10 cellular contexts compared by ENCODE assay signal in the genomic region with DNA sequence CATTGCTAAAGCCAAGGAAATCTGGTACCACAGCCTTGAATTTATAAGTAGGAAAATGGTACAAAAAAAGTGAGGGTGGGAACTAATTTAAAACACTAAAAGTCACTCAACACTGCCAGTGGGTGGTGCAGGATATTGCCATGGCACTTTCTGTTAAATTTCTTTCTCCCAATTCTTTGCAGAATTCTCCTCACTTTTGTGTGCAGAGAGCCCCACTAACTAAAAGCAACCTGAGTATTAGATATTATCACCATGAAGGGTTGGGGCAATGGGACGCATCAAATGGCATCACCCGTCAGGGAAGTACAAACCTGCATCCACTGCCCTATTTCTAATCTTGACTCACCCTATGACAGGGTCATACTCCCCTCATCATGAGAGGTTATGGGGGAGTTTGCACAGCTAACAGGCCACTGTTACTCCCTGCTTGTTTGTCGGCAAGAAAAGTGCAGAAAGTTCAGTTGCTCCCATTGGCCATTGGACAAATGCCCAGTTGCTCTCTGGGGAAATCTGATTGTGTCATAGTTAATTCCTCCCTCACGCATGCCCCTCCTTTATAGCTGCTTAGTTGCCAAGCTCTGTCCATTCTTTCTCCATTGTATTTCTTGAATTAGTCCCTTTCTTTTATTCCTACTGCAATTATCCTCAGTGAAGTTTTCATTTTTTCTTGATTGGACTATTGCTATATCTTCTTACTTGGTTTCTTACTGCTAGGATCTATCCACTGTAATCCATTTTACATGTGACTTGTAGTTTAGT.
A peak's percentile ranks its signal among the peaks of the same experiment; 100 is the strongest.
DNase-seq lines count a peak whose midpoint lies in the region; ATAC-seq and TF ChIP-seq lines count a peak whose summit lies in the region.
"Had no signal": no experiment of that assay in that cellular context is flagged by ENCODE, and none has a peak within 500 bp of the region (broad histone marks: within the 10 kb centered on the region; RNA-seq: fewer than 3 reads in every experiment).

No MANE protein-coding gene starts in this region.

- TF ChIP-seq CTCF in HEK293 (tag by site-specific recombination; IDR thresholded peaks at IDR 0.05) (no peak), astrocyte of the spinal cord (IDR thresholded peaks at IDR 0.05; ENCODE audit: low read depth, low read length) (no peak)

- H3K4me1 ChIP-seq in HEK293 (ENCODE audit: control insufficient read depth, insufficient read depth, low read length) = peaks cover 14% of the 10 kb centered on the region

- CTCF ChIA-PET in HEK293 (lab: Yijun Ruan, JAX) = interaction anchor here (0.7 to 1.4 kb wide), 4 partner anchors 102 to 297 kb away, joined by 3 to 5 read pairs (median 4); no protein-coding TSS in a partner anchor

- no peak overlapping the region; the same call in 1 of the 2 replicates for H3K27ac ChIP-seq in HEK293 (ENCODE audit: extremely low read depth, low read depth, low read length)
- H3K27ac ChIP-seq: VCaP had no signal

- no peak for ATAC-seq in HG02981 (IDR thresholded peaks at IDR 0.05; ENCODE audit: unreplicated experiment)
- no peak for ATAC-seq in HG03520 (IDR thresholded peaks at IDR 0.05; ENCODE audit: unreplicated experiment)
- ATAC-seq in HG03159 (IDR thresholded peaks at IDR 0.05; ENCODE audit: unreplicated experiment) = no peak
- ATAC-seq in HG02884 (IDR thresholded peaks at IDR 0.05; ENCODE audit: unreplicated experiment) = no peak

- H3K4me3 ChIP-seq in HEK293 (ENCODE audit: low read depth, low read length) = no peak overlapping the region
- H3K4me3 ChIP-seq in astrocyte of the spinal cord (ENCODE audit: low read depth, low read length) = no peak overlapping the region

- DNase-seq in astrocyte of the spinal cord (ENCODE audit: low read depth, low spot score) = peak; percentile 89
- DNase-seq in hepatic stellate cell (ENCODE audit: low spot score) = peak; percentile 64
- peak; percentile 82 for DNase-seq in stromal cell of bone marrow (ENCODE audit: low read depth)
- DNase-seq: NCI-H1048 had no signal

- no peaks in the 10 kb centered on the region for H3K36me3 ChIP-seq in HEK293 (ENCODE audit: control insufficient read depth in 2 of 2, insufficient read depth in 1 of 2, low read length in 2 of 2)

- no peaks in the 10 kb centered on the region for H3K9me3 ChIP-seq in HEK293 (ENCODE audit: control insufficient read depth, insufficient read depth, low read depth, low read length)

- in situ Hi-C loops in astrocyte of the spinal cord (cut with HindIII; ENCODE audit: low sequenced_read_pairs) = no loop called here

- POLR2A ChIA-PET in HEK293 (lab: Yijun Ruan, JAX) = no interaction called here

TF ChIP-seq in HEK293, 187 proteins besides CTCF, POLR2A, EP300 and RAD21:
- TF ChIP-seq ZBTB21 (tag by site-specific recombination; IDR thresholded peaks at IDR 0.05) (0 out of 2 replicates have a peak, but pooled peaks have one; percentile 39), ZNF23 (tag by site-specific recombination; IDR thresholded peaks at IDR 0.05; ENCODE audit: borderline replicate concordance) (no peak), ZNF48 (tag by site-specific recombination; IDR thresholded peaks at IDR 0.05) (no peak), ZNF366 (tag by site-specific recombination; conservative IDR thresholded peaks at IDR 0.05) (no peak), ZNF174 (tag by site-specific recombination; IDR thresholded peaks at IDR 0.05) (no peak), SP3 (tag by site-specific recombination; IDR thresholded peaks at IDR 0.05) (no peak), ZNF501 (tag by site-specific recombination; IDR thresholded peaks at IDR 0.05) (no peak), KLF10 (tag by site-specific recombination; IDR thresholded peaks at IDR 0.05) (no peak), GLI2 (tag by site-specific recombination; IDR thresholded peaks at IDR 0.05; ENCODE audit: borderline replicate concordance, low read depth) (no peak), WT1 (tag by site-specific recombination; IDR thresholded peaks at IDR 0.05) (0 out of 2 replicates have a peak, but pooled peaks have one; percentile 27), ZNF629 (tag by site-specific recombination; IDR thresholded peaks at IDR 0.05) (peak; percentile 56; the same call in 1 of the 2 replicates), ZNF121 (tag by site-specific recombination; IDR thresholded peaks at IDR 0.05) (no peak), ZXDB (tag by site-specific recombination; IDR thresholded peaks at IDR 0.05) (no peak), ZNF473 (tag by site-specific recombination; IDR thresholded peaks at IDR 0.05) (no peak)
- TF ChIP-seq, protein P1, sequence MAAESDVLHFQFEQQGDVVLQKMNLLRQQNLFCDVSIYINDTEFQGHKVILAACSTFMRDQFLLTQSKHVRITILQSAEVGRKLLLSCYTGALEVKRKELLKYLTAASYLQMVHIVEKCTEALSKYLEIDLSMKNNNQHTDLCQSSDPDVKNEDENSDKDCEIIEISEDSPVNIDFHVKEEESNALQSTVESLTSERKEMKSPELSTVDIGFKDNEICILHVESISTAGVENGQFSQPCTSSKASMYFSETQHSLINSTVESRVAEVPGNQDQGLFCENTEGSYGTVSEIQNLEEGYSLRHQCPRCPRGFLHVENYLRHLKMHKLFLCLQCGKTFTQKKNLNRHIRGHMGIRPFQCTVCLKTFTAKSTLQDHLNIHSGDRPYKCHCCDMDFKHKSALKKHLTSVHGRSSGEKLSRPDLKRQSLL (tag by site-specific recombination; IDR thresholded peaks at IDR 0.05) = no peak
- TF ChIP-seq, protein P2, sequence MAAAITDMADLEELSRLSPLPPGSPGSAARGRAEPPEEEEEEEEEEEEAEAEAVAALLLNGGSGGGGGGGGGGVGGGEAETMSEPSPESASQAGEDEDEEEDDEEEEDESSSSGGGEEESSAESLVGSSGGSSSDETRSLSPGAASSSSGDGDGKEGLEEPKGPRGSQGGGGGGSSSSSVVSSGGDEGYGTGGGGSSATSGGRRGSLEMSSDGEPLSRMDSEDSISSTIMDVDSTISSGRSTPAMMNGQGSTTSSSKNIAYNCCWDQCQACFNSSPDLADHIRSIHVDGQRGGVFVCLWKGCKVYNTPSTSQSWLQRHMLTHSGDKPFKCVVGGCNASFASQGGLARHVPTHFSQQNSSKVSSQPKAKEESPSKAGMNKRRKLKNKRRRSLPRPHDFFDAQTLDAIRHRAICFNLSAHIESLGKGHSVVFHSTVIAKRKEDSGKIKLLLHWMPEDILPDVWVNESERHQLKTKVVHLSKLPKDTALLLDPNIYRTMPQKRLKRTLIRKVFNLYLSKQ (tag by site-specific recombination; IDR thresholded peaks at IDR 0.05; ENCODE audit: borderline replicate concordance) = no peak
- TF ChIP-seq, protein P3, sequence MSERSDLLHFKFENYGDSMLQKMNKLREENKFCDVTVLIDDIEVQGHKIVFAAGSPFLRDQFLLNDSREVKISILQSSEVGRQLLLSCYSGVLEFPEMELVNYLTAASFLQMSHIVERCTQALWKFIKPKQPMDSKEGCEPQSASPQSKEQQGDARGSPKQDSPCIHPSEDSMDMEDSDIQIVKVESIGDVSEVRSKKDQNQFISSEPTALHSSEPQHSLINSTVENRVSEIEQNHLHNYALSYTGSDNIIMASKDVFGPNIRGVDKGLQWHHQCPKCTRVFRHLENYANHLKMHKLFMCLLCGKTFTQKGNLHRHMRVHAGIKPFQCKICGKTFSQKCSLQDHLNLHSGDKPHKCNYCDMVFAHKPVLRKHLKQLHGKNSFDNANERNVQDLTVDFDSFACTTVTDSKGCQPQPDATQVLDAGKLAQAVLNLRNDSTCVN (tag by site-specific recombination; optimal IDR thresholded peaks at IDR 0.05) = no peak
- TF ChIP-seq, protein P4, sequence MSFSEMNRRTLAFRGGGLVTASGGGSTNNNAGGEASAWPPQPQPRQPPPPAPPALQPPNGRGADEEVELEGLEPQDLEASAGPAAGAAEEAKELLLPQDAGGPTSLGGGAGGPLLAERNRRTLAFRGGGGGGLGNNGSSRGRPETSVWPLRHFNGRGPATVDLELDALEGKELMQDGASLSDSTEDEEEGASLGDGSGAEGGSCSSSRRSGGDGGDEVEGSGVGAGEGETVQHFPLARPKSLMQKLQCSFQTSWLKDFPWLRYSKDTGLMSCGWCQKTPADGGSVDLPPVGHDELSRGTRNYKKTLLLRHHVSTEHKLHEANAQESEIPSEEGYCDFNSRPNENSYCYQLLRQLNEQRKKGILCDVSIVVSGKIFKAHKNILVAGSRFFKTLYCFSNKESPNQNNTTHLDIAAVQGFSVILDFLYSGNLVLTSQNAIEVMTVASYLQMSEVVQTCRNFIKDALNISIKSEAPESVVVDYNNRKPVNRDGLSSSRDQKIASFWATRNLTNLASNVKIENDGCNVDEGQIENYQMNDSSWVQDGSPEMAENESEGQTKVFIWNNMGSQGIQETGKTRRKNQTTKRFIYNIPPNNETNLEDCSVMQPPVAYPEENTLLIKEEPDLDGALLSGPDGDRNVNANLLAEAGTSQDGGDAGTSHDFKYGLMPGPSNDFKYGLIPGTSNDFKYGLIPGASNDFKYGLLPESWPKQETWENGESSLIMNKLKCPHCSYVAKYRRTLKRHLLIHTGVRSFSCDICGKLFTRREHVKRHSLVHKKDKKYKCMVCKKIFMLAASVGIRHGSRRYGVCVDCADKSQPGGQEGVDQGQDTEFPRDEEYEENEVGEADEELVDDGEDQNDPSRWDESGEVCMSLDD (tag by site-specific recombination; IDR thresholded peaks at IDR 0.05) = no peak
- TF ChIP-seq, protein P5, sequence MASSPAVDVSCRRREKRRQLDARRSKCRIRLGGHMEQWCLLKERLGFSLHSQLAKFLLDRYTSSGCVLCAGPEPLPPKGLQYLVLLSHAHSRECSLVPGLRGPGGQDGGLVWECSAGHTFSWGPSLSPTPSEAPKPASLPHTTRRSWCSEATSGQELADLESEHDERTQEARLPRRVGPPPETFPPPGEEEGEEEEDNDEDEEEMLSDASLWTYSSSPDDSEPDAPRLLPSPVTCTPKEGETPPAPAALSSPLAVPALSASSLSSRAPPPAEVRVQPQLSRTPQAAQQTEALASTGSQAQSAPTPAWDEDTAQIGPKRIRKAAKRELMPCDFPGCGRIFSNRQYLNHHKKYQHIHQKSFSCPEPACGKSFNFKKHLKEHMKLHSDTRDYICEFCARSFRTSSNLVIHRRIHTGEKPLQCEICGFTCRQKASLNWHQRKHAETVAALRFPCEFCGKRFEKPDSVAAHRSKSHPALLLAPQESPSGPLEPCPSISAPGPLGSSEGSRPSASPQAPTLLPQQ (tag by site-specific recombination; IDR thresholded peaks at IDR 0.05) = no peak
